ENCODE assay signal across 8 cellular contexts in genomic region chr14:88825503-88825902, GRCh38. TPM values are rescaled to one million over a fixed set of nuclear protein-coding genes. Genes with fewer than 3 reads are reported as not detected.
DNase-seq lines count a peak whose midpoint lies in the region; ATAC-seq and TF ChIP-seq lines count a peak whose summit lies in the region.

No MANE protein-coding gene starts in this region.

- no peak for TF ChIP-seq CTCF in activated CD8-positive, alpha-beta T cell treated with anti-CD3 and anti-CD28 coated beads for 36 hours (IDR thresholded peaks at IDR 0.05)
- TF ChIP-seq CTCF in suprapubic skin (IDR thresholded peaks at IDR 0.05) = no peak

- no peak overlapping the region for H3K27ac ChIP-seq in suprapubic skin

- no peaks in the 10 kb centered on the region for H3K9me3 Mint-ChIP-seq in activated T-cell treated with anti-CD3 and anti-CD28 coated beads, Interleukin-2, amount 50 U/mL, for 72 hours
- no peaks in the 10 kb centered on the region for H3K9me3 Mint-ChIP-seq in activated CD8-positive, alpha-beta T cell treated with anti-CD3 and anti-CD28 coated beads for 36 hours
- no peaks in the 10 kb centered on the region for H3K9me3 Mint-ChIP-seq in immature natural killer cell

- H3K27me3 ChIP-seq in suprapubic skin = no peaks in the 10 kb centered on the region

- H3K9me3 ChIP-seq in suprapubic skin = no peaks in the 10 kb centered on the region

- TF ChIP-seq POLR2A in suprapubic skin (IDR thresholded peaks at IDR 0.05) = no peak

- H3K4me1 ChIP-seq in suprapubic skin = peaks cover 15% of the 10 kb centered on the region

- ATAC-seq in activated T-cell treated with anti-CD3 and anti-CD28 coated beads, Interleukin-2, amount 50 U/mL, for 72 hours (replicated peaks in 1 of 2) = no peak
- no peak for ATAC-seq in activated CD8-positive, alpha-beta T cell treated with anti-CD3 and anti-CD28 coated beads for 36 hours
- ATAC-seq in HG02588 (IDR thresholded peaks at IDR 0.05; ENCODE audit: unreplicated experiment) = no peak

- H3K4me3 Mint-ChIP-seq in activated T-cell treated with anti-CD3 and anti-CD28 coated beads, Interleukin-2, amount 50 U/mL, for 72 hours = peak overlapping the region; percentile 90 to 97
- H3K4me3 Mint-ChIP-seq in activated CD8-positive, alpha-beta T cell treated with anti-CD3 and anti-CD28 coated beads for 36 hours = peak overlapping the region; percentile 78
- H3K4me3 Mint-ChIP-seq in immature natural killer cell = peak overlapping the region; percentile 68 to 96 (median 90)

- intact Hi-C loops in activated CD8-positive, alpha-beta T cell treated with anti-CD3 and anti-CD28 coated beads for 36 hours (cut with micrococcal nuclease) = no loop called here

- H3K36me3 ChIP-seq in suprapubic skin = no peaks in the 10 kb centered on the region

- WGBS in suprapubic skin = 92% methylated on average over 9 of the region's 9 CpGs

- no peaks in the 10 kb centered on the region for H3K36me3 Mint-ChIP-seq in activated T-cell treated with anti-CD3 and anti-CD28 coated beads, Interleukin-2, amount 50 U/mL, for 72 hours (ENCODE audit: insufficient read depth in 2 of 2)
- no peaks in the 10 kb centered on the region for H3K36me3 Mint-ChIP-seq in activated CD8-positive, alpha-beta T cell treated with anti-CD3 and anti-CD28 coated beads for 36 hours (ENCODE audit: low read depth)
- no peaks in the 10 kb centered on the region for H3K36me3 Mint-ChIP-seq in immature natural killer cell

- peak overlapping the region; percentile 65 for H3K4me3 ChIP-seq in suprapubic skin

- H3K27me3 Mint-ChIP-seq in activated T-cell treated with anti-CD3 and anti-CD28 coated beads, Interleukin-2, amount 50 U/mL, for 72 hours (ENCODE audit: low read depth) = peaks cover 9% of the 10 kb centered on the region
- H3K27me3 Mint-ChIP-seq in activated CD8-positive, alpha-beta T cell treated with anti-CD3 and anti-CD28 coated beads for 36 hours = no peaks in the 10 kb centered on the region
- H3K27me3 Mint-ChIP-seq in immature natural killer cell (ENCODE audit: low read depth in 3 of 3) = peaks cover 6 to 9% (median 7%) of the 10 kb centered on the region in 3 donors

- in situ Hi-C loops in KBM-7 (cut with MboI; ENCODE audit: low pct_unique_long_range_greater_than_20kb, low sequenced_read_pairs) = no loop called here

- no peak for TF ChIP-seq EP300 in suprapubic skin (IDR thresholded peaks at IDR 0.05)

- POLR2A ChIA-PET in activated CD8-positive, alpha-beta T cell treated with anti-CD3 and anti-CD28 coated beads for 36 hours (lab: Charles Lee) = interaction anchor here (0.7 to 1.9 kb wide), 2 partner anchors 19 to 33 kb away, joined by 4 to 7 read pairs; partner anchors contain the start of gene EML5

- H3K4me1 Mint-ChIP-seq in activated T-cell treated with anti-CD3 and anti-CD28 coated beads, Interleukin-2, amount 50 U/mL, for 72 hours (ENCODE audit: low read depth) = peaks cover 19% of the 10 kb centered on the region
- H3K4me1 Mint-ChIP-seq in activated CD8-positive, alpha-beta T cell treated with anti-CD3 and anti-CD28 coated beads for 36 hours (ENCODE audit: low read depth) = peaks cover 9% of the 10 kb centered on the region
- peaks cover 14 to 18% of the 10 kb centered on the region in 2 donors for H3K4me1 Mint-ChIP-seq in immature natural killer cell

- DNase-seq in activated T-cell treated with anti-CD3 and anti-CD28 coated beads, Interleukin-2, amount 50 U/mL, for 72 hours = no peak
- DNase-seq in activated T-cell treated with anti-CD3 and anti-CD28 coated beads, Interleukin-2, amount 50 U/mL, for 48 hours = no peak
- DNase-seq in activated CD8-positive, alpha-beta T cell treated with anti-CD3 and anti-CD28 coated beads for 36 hours = no peak
- DNase-seq in immature natural killer cell (no peak), suprapubic skin (ENCODE audit: low spot score in 2 of 2) (no peak), dermis blood vessel endothelial cell (no peak), KBM-7 (no peak)

- no peak overlapping the region for H3K27ac Mint-ChIP-seq in activated T-cell treated with anti-CD3 and anti-CD28 coated beads, Interleukin-2, amount 50 U/mL, for 72 hours
- no peak overlapping the region for H3K27ac Mint-ChIP-seq in activated CD8-positive, alpha-beta T cell treated with anti-CD3 and anti-CD28 coated beads for 36 hours
- H3K27ac Mint-ChIP-seq in immature natural killer cell = peak overlapping the region in 1 of 6 donors; percentile 6

- CTCF ChIA-PET in activated CD8-positive, alpha-beta T cell treated with anti-CD3 and anti-CD28 coated beads for 36 hours (lab: Charles Lee) = interaction anchor here (0.8 to 2.8 kb wide), 5 partner anchors 12 to 1089 kb away, joined by 3 to 13 read pairs (median 3); no protein-coding TSS in a partner anchor

RNA-seq across cellular contexts. Expression of gene TTC8, which starts 1.1 kb away (rescaled TPM):
- total RNA-seq in activated T-cell treated with anti-CD3 and anti-CD28 coated beads, Interleukin-2, amount 50 U/mL, for 72 hours = 1 to 10 TPM; 2.4 to 4.1 TPM
- total RNA-seq in activated CD8-positive, alpha-beta T cell treated with anti-CD3 and anti-CD28 coated beads for 36 hours = 1 to 10 TPM; 2.5 to 4.0 TPM
- polyA plus RNA-seq in immature natural killer cell = 1 to 10 TPM in 2 of 3 donors, not detected in 1; 1.6 to 2.8 TPM
- total RNA-seq in suprapubic skin (10 to 100 TPM; 10.5 to 18.2 (median 12.1) TPM), dermis blood vessel endothelial cell (13.3 and 18.2 TPM in 2 replicates)

RNA-seq across cellular contexts. Expression of gene EML5, which starts 32.8 kb away (rescaled TPM):
- total RNA-seq in activated T-cell treated with anti-CD3 and anti-CD28 coated beads, Interleukin-2, amount 50 U/mL, for 72 hours = 10 to 100 TPM in 1 of 2 donors, 1 to 10 TPM in 1; 4.9 to 15.3 TPM
- total RNA-seq in activated CD8-positive, alpha-beta T cell treated with anti-CD3 and anti-CD28 coated beads for 36 hours = 1 to 10 TPM; 2.7 to 3.8 TPM
- polyA plus RNA-seq in immature natural killer cell = under 1 TPM in 1 of 3 donors, not detected in 2; 0.24 TPM
- total RNA-seq in suprapubic skin (1 to 10 TPM in 2 of 4 donors, under 1 TPM in 2; 0.42 to 3.3 (median 1.2) TPM), dermis blood vessel endothelial cell (under 0.01 and 0.19 TPM in 2 replicates)
